ENCODE assay signal across 9 cellular contexts in genomic region chr5:66239034-66239433, GRCh38.
DNase-seq lines count a peak whose midpoint lies in the region; ATAC-seq, FAIRE-seq and TF ChIP-seq lines count a peak whose summit lies in the region.
"Had no signal": no experiment of that assay in that cellular context is flagged by ENCODE, and none has a peak within 500 bp of the region (broad histone marks: within the 10 kb centered on the region; RNA-seq: fewer than 3 reads in every experiment).

No MANE protein-coding gene starts in this region.

- no peaks in the 10 kb centered on the region for H4K20me1 ChIP-seq in OCI-LY1 (ENCODE audit: insufficient read depth, low read length)

- H3F3A ChIP-seq in OCI-LY1 (ENCODE audit: insufficient read depth, low read length), result no peaks in the 10 kb centered on the region

- no peaks in the 10 kb centered on the region for H3K4me1 ChIP-seq in OCI-LY1 (ENCODE audit: insufficient read depth, low read length, severe bottlenecking)
- H3K4me1 ChIP-seq: upper lobe of left lung had no signal

- no peak overlapping the region for H3K4me2 ChIP-seq in OCI-LY1 (ENCODE audit: low read length)

- H3K27ac ChIP-seq in OCI-LY1 (ENCODE audit: low read depth, low read length, poor library complexity, severe bottlenecking), result no peak overlapping the region
- H3K27ac ChIP-seq: upper lobe of left lung had no signal

- FAIRE-seq in HTR-8/SVneo (lab: Jason Lieb, UNC), result no peak

- ATAC-seq in HG03342 (IDR thresholded peaks at IDR 0.05; ENCODE audit: unreplicated experiment), result no peak
- no peak for ATAC-seq in GM21367 (IDR thresholded peaks at IDR 0.05; ENCODE audit: unreplicated experiment)
- ATAC-seq in HG03095 (IDR thresholded peaks at IDR 0.05; ENCODE audit: unreplicated experiment), result no peak

- no peaks in the 10 kb centered on the region for H3K79me2 ChIP-seq in OCI-LY1 (ENCODE audit: insufficient read depth, low read length)

- TF ChIP-seq CTCF in GM12864 (IDR thresholded peaks at IDR 0.05; ENCODE audit: low read depth, low read length, missing control alignments) (peak; percentile 17), OCI-LY1 (IDR thresholded peaks at IDR 0.05; ENCODE audit: low read length) (peak; percentile 44), epithelial cell of proximal tubule (conservative IDR thresholded peaks at IDR 0.05; ENCODE audit: low read depth, low read length) (peak; percentile 54)

- no peaks in the 10 kb centered on the region for H3K36me3 ChIP-seq in OCI-LY1 (ENCODE audit: insufficient read depth, low read length)
- H3K36me3 ChIP-seq: upper lobe of left lung had no signal

- no peaks in the 10 kb centered on the region; the same call in 1 of the 2 replicates for H3K27me3 ChIP-seq in OCI-LY1 (ENCODE audit: insufficient read depth, low read length)
- H3K27me3 ChIP-seq: upper lobe of left lung had no signal

- H3K9me3 ChIP-seq in OCI-LY1 (ENCODE audit: low read length), result no peaks in the 10 kb centered on the region
- H3K9me3 ChIP-seq: upper lobe of left lung had no signal

- no peaks in the 10 kb centered on the region for H3K9me2 ChIP-seq in OCI-LY1 (ENCODE audit: low read depth, low read length)

- in situ Hi-C loops in ACHN (cut with HindIII; ENCODE audit: low pct_ligation_motif_present, low pct_unique_long_range_greater_than_20kb, low sequenced_read_pairs), result no loop called here

- H3K4me3 ChIP-seq in GM12864 (ENCODE audit: low read depth, low read length), result no peak overlapping the region
- no peak overlapping the region for H3K4me3 ChIP-seq in OCI-LY1 (ENCODE audit: low read depth, low read length, poor library complexity, severe bottlenecking)
- H3K4me3 ChIP-seq in epithelial cell of proximal tubule (ENCODE audit: low read depth, low read length), result no peak overlapping the region
- H3K4me3 ChIP-seq: upper lobe of left lung had no signal

- H3K9ac ChIP-seq in OCI-LY1 (ENCODE audit: low read length), result no peak overlapping the region

- H2AFZ ChIP-seq in OCI-LY1 (ENCODE audit: low read length), result no peak overlapping the region

- peak; percentile 25 for DNase-seq in ACHN
- DNase-seq in GM12864 (ENCODE audit: low read depth), result no peak
- no peak for DNase-seq in epithelial cell of proximal tubule (ENCODE audit: low read depth)
- no peak for DNase-seq in HTR-8/SVneo (ENCODE audit: insufficient read length, low spot score)
- DNase-seq: upper lobe of left lung had no signal
